ENCODE assay signal across 8 cellular contexts in genomic region chr20:25750765-25751696, GRCh38.
DNase-seq lines count a peak whose midpoint lies in the region; ATAC-seq and TF ChIP-seq lines count a peak whose summit lies in the region.

No MANE protein-coding gene starts in this region.

- DNase-seq in GM10266 (ENCODE audit: extremely low spot score) = peak; percentile 70
- peak; percentile 10 to 52 (median 29) for DNase-seq in activated naive CD4-positive, alpha-beta T cell (lab: John Stamatoyannopoulos, UW)
- peak; percentile 40 for DNase-seq in globus pallidus (ENCODE audit: low spot score)
- DNase-seq in putamen (ENCODE audit: low spot score) = peak; percentile 54
- DNase-seq in RKO (ENCODE audit: low spot score) = no peak
- DNase-seq in AML-193 (lab: John Stamatoyannopoulos, UW) = no peak

- peak overlapping the region; percentile 77 for H3K4me2 ChIP-seq in OCI-LY1 (ENCODE audit: low read length)

- no peaks in the 10 kb centered on the region for H3K9me2 ChIP-seq in OCI-LY1 (ENCODE audit: low read depth, low read length)

- H3K27me3 ChIP-seq in OCI-LY1 (ENCODE audit: insufficient read depth, low read length) = no peaks in the 10 kb centered on the region

- no peak for TF ChIP-seq CTCF in GM10266 (IDR thresholded peaks at IDR 0.05; ENCODE audit: control insufficient read depth, insufficient read depth, low read depth, missing control alignments)
- TF ChIP-seq CTCF in OCI-LY1 (IDR thresholded peaks at IDR 0.05; ENCODE audit: low read length) = no peak

- H3F3A ChIP-seq in OCI-LY1 (ENCODE audit: insufficient read depth, low read length) = no peaks in the 10 kb centered on the region

- no peak overlapping the region for H2AFZ ChIP-seq in OCI-LY1 (ENCODE audit: low read length)

- H3K36me3 ChIP-seq in OCI-LY1 (ENCODE audit: insufficient read depth, low read length) = no peaks in the 10 kb centered on the region

- H3K79me2 ChIP-seq in OCI-LY1 (ENCODE audit: insufficient read depth, low read length) = no peaks in the 10 kb centered on the region

- peak overlapping the region; percentile 58 for H3K4me3 ChIP-seq in OCI-LY1 (ENCODE audit: low read depth, low read length, poor library complexity, severe bottlenecking)

- H3K27ac ChIP-seq in OCI-LY1 (ENCODE audit: low read depth, low read length, poor library complexity, severe bottlenecking) = no peak overlapping the region

- no peak overlapping the region; the same call in 1 of the 2 replicates for H3K9ac ChIP-seq in OCI-LY1 (ENCODE audit: low read length)

- no peaks in the 10 kb centered on the region for H4K20me1 ChIP-seq in OCI-LY1 (ENCODE audit: insufficient read depth, low read length)

- ATAC-seq in HG02852 (IDR thresholded peaks at IDR 0.05; ENCODE audit: unreplicated experiment) = peak; percentile 79

- no peaks in the 10 kb centered on the region for H3K9me3 ChIP-seq in OCI-LY1 (ENCODE audit: low read length)

- H3K4me1 ChIP-seq in OCI-LY1 (ENCODE audit: insufficient read depth, low read length, severe bottlenecking) = peaks cover 5% of the 10 kb centered on the region

Comparison
In these comparisons a context has a peak if more than half of its experiments do, and no peak if none do; other contexts are left out.
1. DNase-seq: peak in GM10266 (single experiment), activated naive CD4-positive, alpha-beta T cell (4 of 4), globus pallidus (single experiment) and putamen (single experiment); none in RKO (single experiment) and AML-193 (0 of 2).